8 cellular contexts compared by ENCODE assay signal in genomic region chr12:26845057-26845666, GRCh38. TPM values are rescaled to one million over a fixed set of nuclear protein-coding genes. Genes with fewer than 3 reads are reported as not detected.
DNase-seq lines count a peak whose midpoint lies in the region; ATAC-seq and TF ChIP-seq lines count a peak whose summit lies in the region.

No MANE protein-coding gene starts in this region.

- no peak overlapping the region for H3K23ac ChIP-seq in trophoblast cell (ENCODE audit: low read length)

- no peaks in the 10 kb centered on the region for H3K79me2 ChIP-seq in trophoblast cell (ENCODE audit: control insufficient read depth, insufficient read depth, low read length, poor library complexity)

- H3K4me1 ChIP-seq in foreskin keratinocyte (no peaks in the 10 kb centered on the region), trophoblast cell (ENCODE audit: control insufficient read depth in 1 of 2, insufficient read depth in 2 of 2, low read length in 2 of 2) (peaks cover 0 to 7% of the 10 kb centered on the region in 2 experiments)

- no peak overlapping the region for H2AFZ ChIP-seq in trophoblast cell (ENCODE audit: insufficient read depth, low read length, poor library complexity)

- H2BK120ac ChIP-seq in trophoblast cell (ENCODE audit: insufficient read depth, low read length, poor library complexity) = peak overlapping the region; percentile 51

- no peak overlapping the region for H4K12ac ChIP-seq in trophoblast cell (ENCODE audit: low read depth, low read length)

- no peak overlapping the region for H2AK5ac ChIP-seq in trophoblast cell (ENCODE audit: low read length)

- H2BK12ac ChIP-seq in trophoblast cell (ENCODE audit: low read length) = no peak overlapping the region

- peak overlapping the region; percentile 24 for H4K91ac ChIP-seq in trophoblast cell (ENCODE audit: low read depth, low read length)

- H3K79me1 ChIP-seq in trophoblast cell (ENCODE audit: low read length) = peaks cover 1% of the 10 kb centered on the region

- no peak overlapping the region for H3K4ac ChIP-seq in trophoblast cell (ENCODE audit: low read depth, low read length)

- H3K18ac ChIP-seq in trophoblast cell (ENCODE audit: low read length) = no peak overlapping the region

- no peak overlapping the region for H3K4me3 ChIP-seq in AG09309 (ENCODE audit: control insufficient read depth, low read depth, low read length)
- no peak overlapping the region for H3K4me3 ChIP-seq in trophoblast cell (ENCODE audit: low read depth, low read length)

- no peak overlapping the region for H2BK5ac ChIP-seq in trophoblast cell (ENCODE audit: low read depth, low read length, poor library complexity)

- H3K4me2 ChIP-seq in trophoblast cell (ENCODE audit: low read length) = no peak overlapping the region

- peak; percentile 77 for TF ChIP-seq CTCF in AG09309 (IDR thresholded peaks at IDR 0.05; ENCODE audit: control insufficient read depth, insufficient read depth, low read depth, low read length, missing control alignments)
- peak; percentile 64 for TF ChIP-seq CTCF in foreskin keratinocyte (conservative IDR thresholded peaks at IDR 0.05)

- H3K36me3 ChIP-seq in trophoblast cell (ENCODE audit: control insufficient read depth in 1 of 2, insufficient read depth in 2 of 2, low read length in 2 of 2) = no peaks in the 10 kb centered on the region

- H3K14ac ChIP-seq in trophoblast cell (ENCODE audit: low read length) = no peak overlapping the region

- DNase-seq in AG09309 (ENCODE audit: low read depth) (no peak), GOT3 (lab: John Stamatoyannopoulos, UW) (peak; percentile 6), SW480 (ENCODE audit: low spot score) (peak; percentile 70), foreskin keratinocyte (no peak), trophoblast cell (peak; percentile 61 to 84)

- ATAC-seq in foreskin keratinocyte = peak; percentile 37
- no peak for ATAC-seq in HG03571 (IDR thresholded peaks at IDR 0.05; ENCODE audit: unreplicated experiment)
- ATAC-seq in HG03521 (IDR thresholded peaks at IDR 0.05; ENCODE audit: unreplicated experiment) = no peak
- no peak for ATAC-seq in GM21619 (IDR thresholded peaks at IDR 0.05; ENCODE audit: unreplicated experiment)

- H3K9ac ChIP-seq in trophoblast cell (ENCODE audit: low read length) = no peak overlapping the region

- no peak overlapping the region for H4K8ac ChIP-seq in trophoblast cell (ENCODE audit: low read depth, low read length)

- H3K27me3 ChIP-seq in foreskin keratinocyte (no peaks in the 10 kb centered on the region), trophoblast cell (ENCODE audit: insufficient read depth, low read length) (no peaks in the 10 kb centered on the region)

- no peaks in the 10 kb centered on the region for H3K9me3 ChIP-seq in trophoblast cell (ENCODE audit: insufficient read depth, low read depth, low read length)

- H3K27ac ChIP-seq in foreskin keratinocyte (no peak overlapping the region), trophoblast cell (ENCODE audit: low read depth, low read length) (no peak overlapping the region)

- WGBS in trophoblast cell (ENCODE audit: extremely low coverage, insufficient coverage, insufficient read length) = no CpG with 5 or more reads among the region's 11 CpGs

RNA-seq across cellular contexts. Expression of gene ITPR2, which starts 12.2 kb away (rescaled TPM):
- total RNA-seq in foreskin keratinocyte = 9.1 and 10.5 TPM in 2 replicates
- 0.77 and 0.98 TPM in 2 replicates for polyA plus RNA-seq in foreskin keratinocyte
- polyA plus RNA-seq in trophoblast cell (2013) = 5.4 and 5.5 TPM in 2 replicates

Comparison
In these comparisons a context has a peak if more than half of its experiments do, and no peak if none do; other contexts are left out.
1. DNase-seq: peak in GOT3 (single experiment), SW480 (single experiment) and trophoblast cell (2 of 2); none in AG09309 (single experiment) and foreskin keratinocyte (0 of 2).